In genomic region chr2:51921076-51921475, GRCh38 we compare ENCODE assay signal across 32 cellular contexts.
"Had no signal": no experiment of that assay in that cellular context is flagged by ENCODE, and none has a peak within 500 bp of the region (broad histone marks: within the 10 kb centered on the region; RNA-seq: fewer than 3 reads in every experiment).

No MANE protein-coding gene starts in this region.

- H3K36me3 ChIP-seq: adrenal gland, ascending aorta, brain microvascular endothelial cell, breast epithelium, cardiac muscle cell had no signal

- H3K4me1 ChIP-seq: adrenal gland, ascending aorta, body of pancreas, breast epithelium had no signal

- H3K27ac ChIP-seq: adrenal gland, ascending aorta, body of pancreas, brain microvascular endothelial cell, breast epithelium, cardiac muscle cell had no signal

- H3K4me3 ChIP-seq: adrenal gland, ascending aorta, body of pancreas, breast epithelium, cardiac muscle cell had no signal

- DNase-seq: activated effector memory CD4-positive, alpha-beta T cell treated with anti-CD3 and anti-CD28 coated beads, Interleukin-2, amount 50 U/mL, for 16 hours; activated effector memory CD4-positive, alpha-beta T cell treated with Interleukin-2 at 50 U/mL for 16 hours; activated gamma-delta T cell; activated gamma-delta T cell treated with Interleukin-2 at 50 U/mL for 16 hours; activated naive CD4-positive, alpha-beta T cell; activated naive CD4-positive, alpha-beta T cell treated with anti-CD3 and anti-CD28 coated beads for 36 hours; activated naive CD4-positive, alpha-beta T cell treated with anti-CD3 and anti-CD28 coated beads, Interleukin-2, amount 10 ng/mL, durations not matched to agents 7 days and 5 days; activated naive CD4-positive, alpha-beta T cell treated with anti-CD3 and anti-CD28 coated beads, Interleukin-2, amount 50 U/mL, for 16 hours; activated naive CD4-positive, alpha-beta T cell treated with Interleukin-2 at 50 U/mL for 16 hours; activated naive CD8-positive, alpha-beta T cell treated with anti-CD3 and anti-CD28 coated beads for 36 hours; activated naive CD8-positive, alpha-beta T cell treated with anti-CD3 and anti-CD28 coated beads, Interleukin-2, amount 10 ng/mL, durations not matched to agents 7 days and 5 days; activated naive CD8-positive, alpha-beta T cell treated with anti-CD3 and anti-CD28 coated beads, Interleukin-2, amount 50 U/mL, for 24 hours; activated T-cell treated with anti-CD3 and anti-CD28 coated beads, Interleukin-2, amount 50 U/mL, for 1 hour; activated T-cell treated with anti-CD3 and anti-CD28 coated beads, Interleukin-2, amount 50 U/mL, for 24 hours; activated T-cell treated with anti-CD3 and anti-CD28 coated beads, Interleukin-2, amount 50 U/mL, for 4 hours; activated T-cell treated with anti-CD3 and anti-CD28 coated beads, Interleukin-2, amount 50 U/mL, for 48 hours; activated T-cell treated with anti-CD3 and anti-CD28 coated beads, Interleukin-2, amount 50 U/mL, for 72 hours; adrenal gland; amniotic stem cell; amygdala; anterior cingulate cortex; aorta; body of pancreas; brain microvascular endothelial cell; caudate nucleus; central memory CD4-positive, alpha-beta T cell; cerebellar nuclear complex had no signal

- H3K27me3 ChIP-seq: adrenal gland, ascending aorta, body of pancreas, brain microvascular endothelial cell, breast epithelium, cardiac muscle cell had no signal

- H3K9me3 ChIP-seq: ascending aorta, body of pancreas had no signal

- ATAC-seq: activated naive CD4-positive, alpha-beta T cell treated with anti-CD3 and anti-CD28 coated beads, Interleukin-2, amount 50 U/mL, for 72 hours; activated naive CD8-positive, alpha-beta T cell treated with anti-CD3 and anti-CD28 coated beads, Interleukin-2, amount 50 U/mL, for 24 hours; activated T-cell treated with anti-CD3 and anti-CD28 coated beads, Interleukin-2, amount 50 U/mL, for 4 hours; activated T-cell treated with anti-CD3 and anti-CD28 coated beads, Interleukin-2, amount 50 U/mL, for 72 hours; activated T-helper 17 cell treated with anti-CD3 and anti-CD28 coated beads, Interleukin-2, amount 50 U/mL, for 72 hours; body of pancreas had no signal
